Comparison of ENCODE assay signal across 15 cellular contexts in genomic region chr11:125020342-125020741, GRCh38.
"Had no signal": no experiment of that assay in that cellular context is flagged by ENCODE, and none has a peak within 500 bp of the region (broad histone marks: within the 10 kb centered on the region; RNA-seq: fewer than 3 reads in every experiment).

No MANE protein-coding gene starts in this region.

- ATAC-seq: heart left ventricle; left colon; naive thymus-derived CD4-positive, alpha-beta T cell had no signal

- H3K4me3 Mint-ChIP-seq: naive thymus-derived CD4-positive, alpha-beta T cell; nephron progenitor cell had no signal

- H3K4me3 ChIP-seq: dorsolateral prefrontal cortex, heart left ventricle, right atrium auricular region had no signal

- H3K27me3 Mint-ChIP-seq: naive thymus-derived CD4-positive, alpha-beta T cell had no signal

- H3K36me3 ChIP-seq: heart left ventricle, right atrium auricular region had no signal

- H3K9me3 Mint-ChIP-seq: naive thymus-derived CD4-positive, alpha-beta T cell had no signal

- H3K27ac ChIP-seq: dorsolateral prefrontal cortex, heart left ventricle, right atrium auricular region had no signal

- DNase-seq: cortex of kidney; dorsolateral prefrontal cortex; effector CD8-positive, alpha-beta T cell; heart left ventricle; hippocampal formation; left colon; mammary epithelial cell; naive thymus-derived CD4-positive, alpha-beta T cell; nephron progenitor cell; posterior cingulate gyrus; small intestine; stimulated activated CD4-positive, alpha-beta T cell treated with anti-CD3 and anti-CD28 coated beads, Interleukin-12 subunit alpha, Interleukin-12 subunit beta, amount 100 ng/mL, for 4 hours; stimulated activated naive CD4-positive, alpha-beta T cell; trophoblast cell had no signal

- H3K27ac Mint-ChIP-seq: naive thymus-derived CD4-positive, alpha-beta T cell; nephron progenitor cell had no signal

- H3K27me3 ChIP-seq: dorsolateral prefrontal cortex, heart left ventricle, right atrium auricular region had no signal

- H3K4me1 ChIP-seq: heart left ventricle, right atrium auricular region had no signal
